In genomic region chr14:34147461-34147860, GRCh38 we compare ENCODE assay signal across 1 cellular context.
TF ChIP-seq lines count a peak whose summit lies in the region.

No MANE protein-coding gene starts in this region.

TF ChIP-seq in A549, 52 proteins besides CTCF, POLR2A, EP300 and RAD21 (continued from another document):
- no peak for TF ChIP-seq USF2 (IDR thresholded peaks at IDR 0.05)
- TF ChIP-seq ESRRA (IDR thresholded peaks at IDR 0.05; ENCODE audit: borderline replicate concordance, low read length), result no peak
TF ChIP-seq in A549: peak in this region for 0.
